9 cellular contexts compared by ENCODE assay signal in genomic region chr1:190436615-190437014, GRCh38. TPM values are rescaled to one million over a fixed set of nuclear protein-coding genes. Genes with fewer than 3 reads are reported as not detected.
DNase-seq lines count a peak whose midpoint lies in the region; ATAC-seq, FAIRE-seq and TF ChIP-seq lines count a peak whose summit lies in the region.
"Had no signal": no experiment of that assay in that cellular context is flagged by ENCODE, and none has a peak within 500 bp of the region (broad histone marks: within the 10 kb centered on the region; RNA-seq: fewer than 3 reads in every experiment).

No MANE protein-coding gene starts in this region.

- TF ChIP-seq EP300 in A549 (IDR thresholded peaks at IDR 0.05), result no peak
- no peak for TF ChIP-seq EP300 in H1 (IDR thresholded peaks at IDR 0.05; ENCODE audit: borderline replicate concordance in 1 of 2, low read depth in 2 of 2, low read length in 2 of 2)

- no peaks in the 10 kb centered on the region for H3K79me2 ChIP-seq in H1 (ENCODE audit: control insufficient read depth in 1 of 2, insufficient read depth in 2 of 2, low read length in 2 of 2)

- no peak for FAIRE-seq in A549 (lab: Jason Lieb, UNC)
- FAIRE-seq in H1 (lab: Jason Lieb, UNC), result no peak

- TF ChIP-seq CTCF in A549 (IDR thresholded peaks at IDR 0.05) (peak; percentile 79), H1 (IDR thresholded peaks at IDR 0.05; ENCODE audit: control extremely low read depth in 1 of 3, insufficient read depth in 1 of 3, low read depth in 1 of 3, low read length in 3 of 3) (no peak; a peak in 1 of 4 replicates)

- H4K20me1 ChIP-seq in H1 (replicated peaks in 1 of 2; ENCODE audit: control insufficient read depth in 1 of 2, insufficient read depth in 2 of 2, low read length in 2 of 2), result no peaks in the 10 kb centered on the region

- no peak overlapping the region for H3K14ac ChIP-seq in H1 (ENCODE audit: insufficient read length)

- H3K36me3 ChIP-seq in H1 (ENCODE audit: control insufficient read depth in 2 of 4, insufficient read depth in 4 of 4, low read length in 3 of 4) (no peaks in the 10 kb centered on the region), H7 (replicated peaks; ENCODE audit: control insufficient read depth, insufficient read depth, low read length) (no peaks in the 10 kb centered on the region)

- H3K9me3 ChIP-seq in A549, result no peaks in the 10 kb centered on the region
- no peaks in the 10 kb centered on the region for H3K9me3 ChIP-seq in H1 (ENCODE audit: insufficient read depth in 2 of 2, low read depth in 1 of 2, low read length in 1 of 2)

- H4K5ac ChIP-seq in H1 (ENCODE audit: insufficient read length, low read depth, low read length), result no peak overlapping the region

- H3K79me1 ChIP-seq in H1 (ENCODE audit: low read depth, low read length), result no peaks in the 10 kb centered on the region

- H3K4me2 ChIP-seq in A549, result no peak overlapping the region
- no peak overlapping the region for H3K4me2 ChIP-seq in H1 (ENCODE audit: insufficient read depth in 1 of 2, low read depth in 2 of 2, low read length in 2 of 2)

- H3K4me1 ChIP-seq in A549 (no peaks in the 10 kb centered on the region), H1 (replicated peaks in 1 of 4; ENCODE audit: control insufficient read depth in 3 of 4, insufficient read depth in 4 of 4, low read length in 3 of 4) (no peaks in the 10 kb centered on the region)

- H3K27ac ChIP-seq in A549 (no peak overlapping the region), H1 (ENCODE audit: low read depth, low read length) (no peak overlapping the region)

- no peak overlapping the region for H2BK5ac ChIP-seq in H1 (ENCODE audit: low read depth, low read length)

- H2BK12ac ChIP-seq in H1 (ENCODE audit: low read depth, low read length), result no peak overlapping the region

- no peak overlapping the region for H4K91ac ChIP-seq in H1 (replicated peaks; ENCODE audit: insufficient read length, low read length)

- H3K4ac ChIP-seq in H1 (replicated peaks; ENCODE audit: insufficient read length, low read depth, low read length), result no peak overlapping the region

- H3K23me2 ChIP-seq in H1 (ENCODE audit: low read depth, low read length), result no peaks in the 10 kb centered on the region

- H3K4me3 ChIP-seq in A549 (no peak overlapping the region), H1 (ENCODE audit: extremely low read depth in 1 of 4, insufficient read depth in 2 of 4, low read depth in 3 of 4, low read length in 4 of 4) (no peak overlapping the region), H7 (ENCODE audit: insufficient read depth, low read depth, low read length) (no peak overlapping the region)

- no peak overlapping the region for H2BK15ac ChIP-seq in H1 (ENCODE audit: low read length)

- H3K27me3 ChIP-seq in H1 (replicated peaks in 1 of 4; ENCODE audit: control insufficient read depth in 3 of 4, extremely low read depth in 1 of 4, insufficient read depth in 3 of 4, low read length in 3 of 4) (no peaks in the 10 kb centered on the region), H7 (ENCODE audit: control insufficient read depth, insufficient read depth, low read length) (no peaks in the 10 kb centered on the region)

- H3K18ac ChIP-seq in H1 (ENCODE audit: extremely low read depth, low read length), result no peak overlapping the region

- H4K8ac ChIP-seq in H1 (ENCODE audit: extremely low read depth, insufficient read depth, low read length), result no peak overlapping the region

- TF ChIP-seq POLR2A in A549 (IDR thresholded peaks at IDR 0.05; ENCODE audit: low read length) (no peak), H1 (IDR thresholded peaks at IDR 0.05; ENCODE audit: control extremely low read depth in 1 of 2, low read depth in 2 of 2, low read length in 2 of 2) (no peak)

- no peak overlapping the region for H2BK120ac ChIP-seq in H1 (replicated peaks; ENCODE audit: low read depth, low read length)

- ATAC-seq in A549, result peak; percentile 64 to 66; a peak in 3 of 6 replicates
- peak; percentile 51 for ATAC-seq in GM19467 (IDR thresholded peaks at IDR 0.05; ENCODE audit: unreplicated experiment)
- ATAC-seq in GM19328 (IDR thresholded peaks at IDR 0.05; ENCODE audit: unreplicated experiment), result no peak

- no peak overlapping the region for H3K23ac ChIP-seq in H1 (ENCODE audit: insufficient read length)

- TF ChIP-seq RAD21 in A549 (conservative IDR thresholded peaks at IDR 0.05 in 1 of 2, IDR thresholded peaks at IDR 0.05 in 1 of 2) (peak; percentile 77 to 85), H1 (IDR thresholded peaks at IDR 0.05 in 1 of 2, conservative IDR thresholded peaks at IDR 0.05 in 1 of 2; ENCODE audit: low read depth in 2 of 2, low read length in 2 of 2) (peak; percentile 24 to 39; a peak in 3 of 4 replicates)

- no peak overlapping the region for H3K9ac ChIP-seq in H1 (replicated peaks in 1 of 4; ENCODE audit: extremely low read depth in 1 of 4, low read depth in 3 of 4, low read length in 3 of 4)

- no peak overlapping the region for H3K56ac ChIP-seq in H1 (replicated peaks; ENCODE audit: insufficient read length, low read depth, low read length)

- no peak overlapping the region for H2AFZ ChIP-seq in H1 (ENCODE audit: low read length)

- POLR2A ChIA-PET in A549 (lab: Yijun Ruan, JAX) (no interaction called here), H1 (lab: Charles Lee; ENCODE audit: partially characterized antibody) (no interaction called here)

- no peak overlapping the region for H2BK20ac ChIP-seq in H1 (ENCODE audit: low read length)

- 23% methylated on average over 1 of the region's 1 CpG for WGBS in A549 (ENCODE audit: missing lambda C conversion rate)
- 92% methylated on average over 1 of the region's 1 CpG; no CpG with 5 or more reads in 1 of the 2 experiments for WGBS in H1 (ENCODE audit: extremely low coverage in 1 of 2, insufficient coverage in 1 of 2, insufficient read length in 1 of 2, insufficient replicate concordance in 2 of 2, low coverage in 1 of 2, low lambda C conversion rate in 2 of 2, missing lambda C conversion rate in 1 of 2), 2 experiments

- CTCF ChIA-PET in A549 (lab: Yijun Ruan, JAX), result interaction anchor here (1.0 kb wide), 1 partner anchor 1972 kb away, joined by 3 read pairs; no protein-coding TSS in a partner anchor
- CTCF ChIA-PET in H1 (lab: Charles Lee; ENCODE audit: partially characterized antibody), result no interaction called here

- DNase-seq in A549 (ENCODE audit: low read depth in 1 of 2, low spot score in 1 of 2) (peak; percentile 17 to 57), NCI-H82 (lab: John Stamatoyannopoulos, UW) (peak; percentile 78), H1 (ENCODE audit: low read depth in 1 of 2, low spot score in 2 of 2) (no peak), H7 (no peak), GM19240 (ENCODE audit: insufficient read length, low spot score) (no peak), NCI-H774 (lab: John Stamatoyannopoulos, UW) (no peak)
- DNase-seq: GDM1 had no signal

- H2AK5ac ChIP-seq in H1 (ENCODE audit: low read depth, low read length), result no peak overlapping the region

TF ChIP-seq in A549, 52 proteins besides CTCF, POLR2A, EP300 and RAD21:
- peak; percentile 80 for TF ChIP-seq SMC3 (IDR thresholded peaks at IDR 0.05)
- TF ChIP-seq TP53 (CRISPR knock-in tag; IDR thresholded peaks at IDR 0.05), result no peak
- TF ChIP-seq NPAS2 (CRISPR knock-in tag; IDR thresholded peaks at IDR 0.05; ENCODE audit: borderline replicate concordance), result no peak

TF ChIP-seq in H1, 55 proteins besides CTCF, POLR2A, EP300 and RAD21:
- TF ChIP-seq KDM5A (IDR thresholded peaks at IDR 0.05; ENCODE audit: low read length) (no peak), CEBPB (IDR thresholded peaks at IDR 0.05; ENCODE audit: low read depth, low read length) (no peak), TCF12 (IDR thresholded peaks at IDR 0.05; ENCODE audit: low read depth, low read length) (no peak), FOSL1 (IDR thresholded peaks at IDR 0.05; ENCODE audit: insufficient read depth, low read depth, low read length) (no peak), SRF (IDR thresholded peaks at IDR 0.05; ENCODE audit: low read depth, low read length) (no peak), EGR1 (IDR thresholded peaks at IDR 0.05; ENCODE audit: borderline replicate concordance, low read depth, low read length) (no peak), MAFK (IDR thresholded peaks at IDR 0.05; ENCODE audit: low read depth, low read length) (no peak), JUND (IDR thresholded peaks at IDR 0.05; ENCODE audit: low read length) (no peak), SP2 (IDR thresholded peaks at IDR 0.05; ENCODE audit: low read length) (no peak), EZH2 (IDR thresholded peaks at IDR 0.05; ENCODE audit: low read depth, low read length, severe bottlenecking) (no peak), NRF1 (IDR thresholded peaks at IDR 0.05; ENCODE audit: low read depth, low read length) (no peak), TBP (IDR thresholded peaks at IDR 0.05; ENCODE audit: low read depth, low read length) (no peak)
TF ChIP-seq in H1: peak in this region for 0.

RNA-seq across cellular contexts. Expression of gene BRINP3, which starts 41.0 kb away (rescaled TPM):
- polyA plus RNA-seq in A549 (2011; rRNA removed) (not detected in 2 replicates), A549 (2017; fragmentation: RNase III; extraction: RNeasy Plus Mini Kit Qiagen cat#74134 plus additional on column Dnase treatment) (not detected in 3 replicates), H1 (2011; rRNA removed) (0.09 TPM in 1 of 2 replicates, not detected in the other)
- polyA plus RNA-seq in A549 (2012; cell fraction: cytosol; rRNA removed), result not detected in 2 replicates
- not detected in 2 replicates for polyA plus RNA-seq in A549 (2012; cell fraction: nucleus; rRNA removed)
- not detected in 2 replicates for polyA minus RNA-seq in A549 (2011; rRNA and poly(A)+ RNA removed)
- total RNA-seq in H1 (2021; fragmentation: NEBNext Ultra II Directional; extraction: Animal tissue kit (Norgen Biotek cat#: 25700)), result 0.36 TPM in 1 of 2 replicates, not detected in the other
- polyA plus RNA-seq in H1 (2011; cell fraction: cytosol; rRNA removed), result not detected
- not detected for polyA plus RNA-seq in H1 (2011; cell fraction: nucleus; rRNA removed)
- not detected in 4 replicates for polyA plus RNA-seq in H1 (2012, experiment 1 of 2)
- 0.59 TPM for polyA plus RNA-seq in H1 (2012, experiment 2 of 2)
- not detected for polyA plus RNA-seq in H1 (2013, experiment 1 of 2)
- polyA plus RNA-seq in H1 (2013, experiment 2 of 2), result not detected
- 0.28 TPM in 1 of 2 replicates, not detected in the other for polyA minus RNA-seq in H1 (2011; rRNA and poly(A)+ RNA removed)
- not detected for polyA minus RNA-seq in H1 (2011; cell fraction: cytosol; rRNA and poly(A)+ RNA removed)
- polyA minus RNA-seq in H1 (2011; cell fraction: nucleus; rRNA and poly(A)+ RNA removed), result not detected
- not detected in 2 replicates for total RNA-seq in H7 (2014; rRNA removed; shearing (Covaris generic))

Comparison
In these comparisons a context has a peak if more than half of its experiments do, and no peak if none do; other contexts are left out.
1. DNase-seq: peak in A549 (2 of 2) and NCI-H82 (single experiment); none in H1 (0 of 2), H7 (single experiment), GM19240 (single experiment) and NCI-H774 (single experiment).
2. Of the 18 proteins assayed by ChIP-seq in both H1 and A549: peak only in H1: none; only in A549: CTCF; in both: RAD21; in neither: 16.